Comparison of ENCODE assay signal across 8 cellular contexts in genomic region chr11:12182650-12183511, GRCh38.
DNase-seq lines count a peak whose midpoint lies in the region; ATAC-seq, FAIRE-seq and TF ChIP-seq lines count a peak whose summit lies in the region.

No MANE protein-coding gene starts in this region.

- H3K36me3 Mint-ChIP-seq in nephron (ENCODE audit: low read depth) = no peaks in the 10 kb centered on the region

- in situ Hi-C loops in Caki2 (cut with HindIII; ENCODE audit: low pct_unique_long_range_greater_than_20kb, low sequenced_read_pairs) = no loop called here

- H3K18ac ChIP-seq in H1 (ENCODE audit: extremely low read depth, low read length) = no peak overlapping the region

- H3K4me3 ChIP-seq in H1 (ENCODE audit: extremely low read depth in 1 of 4, insufficient read depth in 2 of 4, low read depth in 3 of 4, low read length in 4 of 4) = no peak overlapping the region

- H4K8ac ChIP-seq in H1 (ENCODE audit: extremely low read depth, insufficient read depth, low read length) = no peak overlapping the region

- H3K36me3 ChIP-seq in H1 (ENCODE audit: control insufficient read depth in 2 of 4, insufficient read depth in 4 of 4, low read length in 3 of 4) = no peaks in the 10 kb centered on the region

- TF ChIP-seq EP300 in H1 (IDR thresholded peaks at IDR 0.05; ENCODE audit: borderline replicate concordance in 1 of 2, low read depth in 2 of 2, low read length in 2 of 2) = no peak

- FAIRE-seq in H1 (lab: Jason Lieb, UNC) = no peak

- TF ChIP-seq CTCF in H1 (IDR thresholded peaks at IDR 0.05; ENCODE audit: control extremely low read depth in 1 of 3, insufficient read depth in 1 of 3, low read depth in 1 of 3, low read length in 3 of 3) (no peak), nephron (IDR thresholded peaks at IDR 0.05; ENCODE audit: unreplicated experiment in 3 of 3) (no peak)

- 89% methylated on average over 12 of the region's 12 CpGs; no CpG with 5 or more reads in 1 of the 2 experiments for WGBS in H1 (ENCODE audit: extremely low coverage in 1 of 2, insufficient coverage in 1 of 2, insufficient read length in 1 of 2, insufficient replicate concordance in 2 of 2, low coverage in 1 of 2, low lambda C conversion rate in 2 of 2, missing lambda C conversion rate in 1 of 2), 2 experiments

- CTCF ChIA-PET in H1 (lab: Charles Lee; ENCODE audit: partially characterized antibody) = interaction anchor here (0.6 to 2.3 kb wide), 5 partner anchors 10 to 98 kb away, joined by 3 to 14 read pairs (median 4); no protein-coding TSS in a partner anchor

- no peak overlapping the region for H3K4me2 ChIP-seq in H1 (ENCODE audit: insufficient read depth in 1 of 2, low read depth in 2 of 2, low read length in 2 of 2)

- H3K23ac ChIP-seq in H1 (ENCODE audit: insufficient read length) = no peak overlapping the region

- no peak overlapping the region for H2BK20ac ChIP-seq in H1 (ENCODE audit: low read length)

- H4K20me1 ChIP-seq in H1 (replicated peaks in 1 of 2; ENCODE audit: control insufficient read depth in 1 of 2, insufficient read depth in 2 of 2, low read length in 2 of 2) = no peaks in the 10 kb centered on the region

- POLR2A ChIA-PET in H1 (lab: Charles Lee; ENCODE audit: partially characterized antibody) = no interaction called here

- no peak overlapping the region for H2AK5ac ChIP-seq in H1 (ENCODE audit: low read depth, low read length)

- H3K27ac Mint-ChIP-seq in nephron = peak overlapping the region; percentile 92 to 98 (median 94)

- TF ChIP-seq RAD21 in H1 (IDR thresholded peaks at IDR 0.05 in 1 of 2, conservative IDR thresholded peaks at IDR 0.05 in 1 of 2; ENCODE audit: low read depth in 2 of 2, low read length in 2 of 2) = no peak

- 0 out of 2 replicates have a peak overlapping the region, but pooled peaks have one; percentile 27 for H2AFZ ChIP-seq in H1 (ENCODE audit: low read length)

- H2BK5ac ChIP-seq in H1 (ENCODE audit: low read depth, low read length) = no peak overlapping the region

- peak overlapping the region; percentile 29 for H4K5ac ChIP-seq in H1 (ENCODE audit: insufficient read length, low read depth, low read length)

- H3K14ac ChIP-seq in H1 (ENCODE audit: insufficient read length) = no peak overlapping the region

- no peaks in the 10 kb centered on the region for H3K79me1 ChIP-seq in H1 (ENCODE audit: low read depth, low read length)

- no peaks in the 10 kb centered on the region for H3K27me3 ChIP-seq in H1 (replicated peaks in 1 of 4; ENCODE audit: control insufficient read depth in 3 of 4, extremely low read depth in 1 of 4, insufficient read depth in 3 of 4, low read length in 3 of 4)

- no peak overlapping the region for H3K56ac ChIP-seq in H1 (replicated peaks; ENCODE audit: insufficient read length, low read depth, low read length)

- no peaks in the 10 kb centered on the region for H3K23me2 ChIP-seq in H1 (ENCODE audit: low read depth, low read length)

- no peak overlapping the region for H4K91ac ChIP-seq in H1 (replicated peaks; ENCODE audit: insufficient read length, low read length)

- H3K79me2 ChIP-seq in H1 (ENCODE audit: control insufficient read depth in 1 of 2, insufficient read depth in 2 of 2, low read length in 2 of 2) = no peaks in the 10 kb centered on the region

- no peak overlapping the region for H2BK120ac ChIP-seq in H1 (replicated peaks; ENCODE audit: low read depth, low read length)

- peak overlapping the region; percentile 63; the same call in 1 of the 2 replicates for H2BK15ac ChIP-seq in H1 (ENCODE audit: low read length)

- no peak overlapping the region for H3K9ac ChIP-seq in H1 (replicated peaks in 1 of 4; ENCODE audit: extremely low read depth in 1 of 4, low read depth in 3 of 4, low read length in 3 of 4)

- TF ChIP-seq POLR2A in H1 (IDR thresholded peaks at IDR 0.05; ENCODE audit: control extremely low read depth in 1 of 2, low read depth in 2 of 2, low read length in 2 of 2) = no peak

- peak; percentile 99 for DNase-seq in Caki2 (ENCODE audit: low read depth)
- DNase-seq in MV-4-11 (lab: John Stamatoyannopoulos, UW) = peak; percentile 63
- DNase-seq in H1 (ENCODE audit: low read depth in 1 of 2, low spot score in 2 of 2) = no peak
- no peak for DNase-seq in NCI-H82 treated with DMSO at 0.1 percent for 48 hours (lab: John Stamatoyannopoulos, UW; ENCODE audit: unreplicated experiment)
- no peak for DNase-seq in activated CD4-positive, alpha-beta T cell treated with anti-CD3 and anti-CD28 coated beads, Interleukin-2, amount 50 U/mL, for 48 hours

- H3K27me3 Mint-ChIP-seq in nephron (ENCODE audit: low read depth) = peaks cover 6% of the 10 kb centered on the region

- H3K4me3 Mint-ChIP-seq in nephron = peak overlapping the region in 1 of 3 experiments; percentile 12

- ATAC-seq in HG03520 (IDR thresholded peaks at IDR 0.05; ENCODE audit: unreplicated experiment) (no peak), HG02610 (IDR thresholded peaks at IDR 0.05; ENCODE audit: unreplicated experiment) (no peak)

- no peak overlapping the region for H3K4ac ChIP-seq in H1 (replicated peaks; ENCODE audit: insufficient read length, low read depth, low read length)

- no peak overlapping the region for H2BK12ac ChIP-seq in H1 (ENCODE audit: low read depth, low read length)

- H3K9me3 ChIP-seq in H1 (ENCODE audit: insufficient read depth in 2 of 2, low read depth in 1 of 2, low read length in 1 of 2) = no peaks in the 10 kb centered on the region

- H3K4me1 Mint-ChIP-seq in nephron = peaks cover 58% of the 10 kb centered on the region

- H3K27ac ChIP-seq in H1 (ENCODE audit: low read depth, low read length) = no peak overlapping the region

- peaks cover 0 to 4% (median 0%) of the 10 kb centered on the region in 4 experiments; a peak in 1 of 7 replicates for H3K4me1 ChIP-seq in H1 (replicated peaks in 1 of 4; ENCODE audit: control insufficient read depth in 3 of 4, insufficient read depth in 4 of 4, low read length in 3 of 4)

- no peaks in the 10 kb centered on the region for H3K9me3 Mint-ChIP-seq in nephron

TF ChIP-seq in H1, 55 proteins besides CTCF, POLR2A, EP300 and RAD21:
- TF ChIP-seq SIRT6 (IDR thresholded peaks at IDR 0.05; ENCODE audit: low read length) = no peak
- TF ChIP-seq RNF2 (IDR thresholded peaks at IDR 0.05; ENCODE audit: borderline replicate concordance, low read depth, low read length, missing control alignments, poor library complexity, severe bottlenecking) = no peak
- no peak for TF ChIP-seq POLR2AphosphoS5 (IDR thresholded peaks at IDR 0.05; ENCODE audit: low read depth, low read length)
- no peak for TF ChIP-seq SIX5 (IDR thresholded peaks at IDR 0.05; ENCODE audit: low read depth, low read length)
- TF ChIP-seq SUZ12 (IDR thresholded peaks at IDR 0.05; ENCODE audit: low read length) = no peak
- no peak for TF ChIP-seq GTF2F1 (IDR thresholded peaks at IDR 0.05; ENCODE audit: borderline replicate concordance, low read depth, low read length)
- no peak for TF ChIP-seq SP1 (IDR thresholded peaks at IDR 0.05; ENCODE audit: low read depth, low read length)
- no peak for TF ChIP-seq SP4 (IDR thresholded peaks at IDR 0.05; ENCODE audit: low read length)
- TF ChIP-seq, protein P1, sequence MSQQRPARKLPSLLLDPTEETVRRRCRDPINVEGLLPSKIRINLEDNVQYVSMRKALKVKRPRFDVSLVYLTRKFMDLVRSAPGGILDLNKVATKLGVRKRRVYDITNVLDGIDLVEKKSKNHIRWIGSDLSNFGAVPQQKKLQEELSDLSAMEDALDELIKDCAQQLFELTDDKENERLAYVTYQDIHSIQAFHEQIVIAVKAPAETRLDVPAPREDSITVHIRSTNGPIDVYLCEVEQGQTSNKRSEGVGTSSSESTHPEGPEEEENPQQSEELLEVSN (IDR thresholded peaks at IDR 0.05) = no peak
- TF ChIP-seq NRF1 (IDR thresholded peaks at IDR 0.05; ENCODE audit: low read depth, low read length) = no peak
- TF ChIP-seq YY1 (IDR thresholded peaks at IDR 0.05; ENCODE audit: low read depth, low read length) = no peak
- no peak for TF ChIP-seq MAX (IDR thresholded peaks at IDR 0.05)
- no peak for TF ChIP-seq ASH2L (IDR thresholded peaks at IDR 0.05; ENCODE audit: low read length)

Comparison
In these comparisons a context has a peak if more than half of its experiments do, and no peak if none do; other contexts are left out.
1. DNase-seq: peak in Caki2 (single experiment) and MV-4-11 (single experiment); none in H1 (0 of 2), NCI-H82 treated with DMSO at 0.1 percent for 48 hours (single experiment) and activated CD4-positive, alpha-beta T cell treated with anti-CD3 and anti-CD28 coated beads, Interleukin-2, amount 50 U/mL, for 48 hours (0 of 2).